2 cellular contexts compared by ENCODE assay signal in the genomic region with DNA sequence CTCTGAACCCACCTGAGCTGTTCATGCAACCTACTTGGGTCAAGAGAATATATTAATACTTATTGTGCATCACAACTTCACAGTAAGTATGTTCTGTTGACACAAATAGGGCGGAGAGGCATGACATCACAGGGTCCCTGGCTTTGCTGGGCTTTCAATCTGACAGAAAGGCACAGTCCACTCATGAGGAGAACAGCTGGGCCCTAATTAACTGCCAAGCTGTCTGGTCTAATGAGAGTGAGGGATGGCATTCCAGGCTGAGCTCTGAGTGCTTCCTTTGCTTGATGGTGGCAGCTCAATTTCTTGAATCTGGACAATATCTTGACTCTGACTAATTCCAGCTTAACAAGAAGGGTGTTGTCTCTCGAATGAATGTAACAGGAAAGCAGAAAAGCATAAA.
TF ChIP-seq lines count a peak whose summit lies in the region.

No MANE protein-coding gene starts in this region.

TF ChIP-seq in WTC11, 78 proteins besides CTCF, POLR2A, EP300 and RAD21 (continued from another document):
- no peak for TF ChIP-seq ZNF219 (CRISPR knock-in tag; IDR thresholded peaks at IDR 0.05; ENCODE audit: borderline replicate concordance)
- TF ChIP-seq, protein P1, sequence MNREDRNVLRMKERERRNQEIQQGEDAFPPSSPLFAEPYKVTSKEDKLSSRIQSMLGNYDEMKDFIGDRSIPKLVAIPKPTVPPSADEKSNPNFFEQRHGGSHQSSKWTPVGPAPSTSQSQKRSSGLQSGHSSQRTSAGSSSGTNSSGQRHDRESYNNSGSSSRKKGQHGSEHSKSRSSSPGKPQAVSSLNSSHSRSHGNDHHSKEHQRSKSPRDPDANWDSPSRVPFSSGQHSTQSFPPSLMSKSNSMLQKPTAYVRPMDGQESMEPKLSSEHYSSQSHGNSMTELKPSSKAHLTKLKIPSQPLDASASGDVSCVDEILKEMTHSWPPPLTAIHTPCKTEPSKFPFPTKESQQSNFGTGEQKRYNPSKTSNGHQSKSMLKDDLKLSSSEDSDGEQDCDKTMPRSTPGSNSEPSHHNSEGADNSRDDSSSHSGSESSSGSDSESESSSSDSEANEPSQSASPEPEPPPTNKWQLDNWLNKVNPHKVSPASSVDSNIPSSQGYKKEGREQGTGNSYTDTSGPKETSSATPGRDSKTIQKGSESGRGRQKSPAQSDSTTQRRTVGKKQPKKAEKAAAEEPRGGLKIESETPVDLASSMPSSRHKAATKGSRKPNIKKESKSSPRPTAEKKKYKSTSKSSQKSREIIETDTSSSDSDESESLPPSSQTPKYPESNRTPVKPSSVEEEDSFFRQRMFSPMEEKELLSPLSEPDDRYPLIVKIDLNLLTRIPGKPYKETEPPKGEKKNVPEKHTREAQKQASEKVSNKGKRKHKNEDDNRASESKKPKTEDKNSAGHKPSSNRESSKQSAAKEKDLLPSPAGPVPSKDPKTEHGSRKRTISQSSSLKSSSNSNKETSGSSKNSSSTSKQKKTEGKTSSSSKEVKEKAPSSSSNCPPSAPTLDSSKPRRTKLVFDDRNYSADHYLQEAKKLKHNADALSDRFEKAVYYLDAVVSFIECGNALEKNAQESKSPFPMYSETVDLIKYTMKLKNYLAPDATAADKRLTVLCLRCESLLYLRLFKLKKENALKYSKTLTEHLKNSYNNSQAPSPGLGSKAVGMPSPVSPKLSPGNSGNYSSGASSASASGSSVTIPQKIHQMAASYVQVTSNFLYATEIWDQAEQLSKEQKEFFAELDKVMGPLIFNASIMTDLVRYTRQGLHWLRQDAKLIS (CRISPR knock-in tag; IDR thresholded peaks at IDR 0.05; ENCODE audit: borderline replicate concordance), result no peak
- TF ChIP-seq SOX15 (CRISPR knock-in tag; IDR thresholded peaks at IDR 0.05), result no peak
- no peak for TF ChIP-seq ZNF317 (CRISPR knock-in tag; IDR thresholded peaks at IDR 0.05; ENCODE audit: borderline replicate concordance, low read depth)
- TF ChIP-seq, protein P2, sequence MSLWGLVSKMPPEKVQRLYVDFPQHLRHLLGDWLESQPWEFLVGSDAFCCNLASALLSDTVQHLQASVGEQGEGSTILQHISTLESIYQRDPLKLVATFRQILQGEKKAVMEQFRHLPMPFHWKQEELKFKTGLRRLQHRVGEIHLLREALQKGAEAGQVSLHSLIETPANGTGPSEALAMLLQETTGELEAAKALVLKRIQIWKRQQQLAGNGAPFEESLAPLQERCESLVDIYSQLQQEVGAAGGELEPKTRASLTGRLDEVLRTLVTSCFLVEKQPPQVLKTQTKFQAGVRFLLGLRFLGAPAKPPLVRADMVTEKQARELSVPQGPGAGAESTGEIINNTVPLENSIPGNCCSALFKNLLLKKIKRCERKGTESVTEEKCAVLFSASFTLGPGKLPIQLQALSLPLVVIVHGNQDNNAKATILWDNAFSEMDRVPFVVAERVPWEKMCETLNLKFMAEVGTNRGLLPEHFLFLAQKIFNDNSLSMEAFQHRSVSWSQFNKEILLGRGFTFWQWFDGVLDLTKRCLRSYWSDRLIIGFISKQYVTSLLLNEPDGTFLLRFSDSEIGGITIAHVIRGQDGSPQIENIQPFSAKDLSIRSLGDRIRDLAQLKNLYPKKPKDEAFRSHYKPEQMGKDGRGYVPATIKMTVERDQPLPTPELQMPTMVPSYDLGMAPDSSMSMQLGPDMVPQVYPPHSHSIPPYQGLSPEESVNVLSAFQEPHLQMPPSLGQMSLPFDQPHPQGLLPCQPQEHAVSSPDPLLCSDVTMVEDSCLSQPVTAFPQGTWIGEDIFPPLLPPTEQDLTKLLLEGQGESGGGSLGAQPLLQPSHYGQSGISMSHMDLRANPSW (CRISPR knock-in tag; conservative IDR thresholded peaks at IDR 0.05; ENCODE audit: low read depth), result no peak
- TF ChIP-seq, protein P3, sequence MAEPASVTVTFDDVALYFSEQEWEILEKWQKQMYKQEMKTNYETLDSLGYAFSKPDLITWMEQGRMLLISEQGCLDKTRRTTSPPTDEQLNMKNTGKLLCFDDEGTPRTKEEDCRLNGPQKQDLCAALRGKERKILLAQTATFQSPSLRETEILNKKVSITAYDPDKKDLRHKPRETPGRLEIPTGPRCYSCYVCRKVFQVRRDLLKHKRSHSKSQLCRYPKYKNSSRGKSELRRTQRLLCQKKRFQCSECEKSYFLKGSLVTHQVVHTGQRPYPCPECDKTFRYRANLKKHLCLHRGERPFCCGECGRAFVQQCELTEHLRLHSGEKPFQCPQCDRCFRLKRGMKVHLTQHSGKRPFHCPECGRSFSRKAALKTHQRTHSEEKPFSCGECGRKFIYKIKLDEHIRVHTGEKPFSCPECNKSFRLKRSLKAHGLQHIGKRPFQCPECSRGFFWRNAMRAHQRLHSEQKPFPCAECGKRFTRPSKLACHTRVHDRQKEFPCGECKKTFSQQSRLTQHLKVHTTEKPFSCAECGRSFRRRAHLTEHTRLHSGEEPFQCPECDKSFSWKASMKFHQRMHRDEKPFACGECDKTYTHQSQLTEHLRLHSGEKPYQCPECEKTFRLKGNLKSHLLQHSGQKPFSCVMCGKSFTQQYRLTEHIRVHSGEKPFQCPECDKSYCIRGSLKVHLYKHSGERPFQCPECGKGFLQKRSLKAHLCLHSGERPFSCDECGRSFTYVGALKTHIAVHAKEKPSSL (CRISPR knock-in tag; conservative IDR thresholded peaks at IDR 0.05), result no peak
- TF ChIP-seq HMGA2 (CRISPR knock-in tag; IDR thresholded peaks at IDR 0.05), result no peak
- TF ChIP-seq, protein P4, sequence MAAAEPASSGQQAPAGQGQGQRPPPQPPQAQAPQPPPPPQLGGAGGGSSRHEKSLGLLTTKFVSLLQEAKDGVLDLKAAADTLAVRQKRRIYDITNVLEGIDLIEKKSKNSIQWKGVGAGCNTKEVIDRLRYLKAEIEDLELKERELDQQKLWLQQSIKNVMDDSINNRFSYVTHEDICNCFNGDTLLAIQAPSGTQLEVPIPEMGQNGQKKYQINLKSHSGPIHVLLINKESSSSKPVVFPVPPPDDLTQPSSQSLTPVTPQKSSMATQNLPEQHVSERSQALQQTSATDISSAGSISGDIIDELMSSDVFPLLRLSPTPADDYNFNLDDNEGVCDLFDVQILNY (CRISPR knock-in tag; IDR thresholded peaks at IDR 0.05), result no peak

TF ChIP-seq in GM23338, 12 proteins besides CTCF, POLR2A, EP300 and RAD21 (continued from another document):
- TF ChIP-seq, protein P5, sequence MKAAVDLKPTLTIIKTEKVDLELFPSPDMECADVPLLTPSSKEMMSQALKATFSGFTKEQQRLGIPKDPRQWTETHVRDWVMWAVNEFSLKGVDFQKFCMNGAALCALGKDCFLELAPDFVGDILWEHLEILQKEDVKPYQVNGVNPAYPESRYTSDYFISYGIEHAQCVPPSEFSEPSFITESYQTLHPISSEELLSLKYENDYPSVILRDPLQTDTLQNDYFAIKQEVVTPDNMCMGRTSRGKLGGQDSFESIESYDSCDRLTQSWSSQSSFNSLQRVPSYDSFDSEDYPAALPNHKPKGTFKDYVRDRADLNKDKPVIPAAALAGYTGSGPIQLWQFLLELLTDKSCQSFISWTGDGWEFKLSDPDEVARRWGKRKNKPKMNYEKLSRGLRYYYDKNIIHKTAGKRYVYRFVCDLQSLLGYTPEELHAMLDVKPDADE (IDR thresholded peaks at IDR 0.05), result no peak
- TF ChIP-seq EZH2phosphoT487 (IDR thresholded peaks at IDR 0.05; ENCODE audit: unreplicated experiment), result no peak
